Comparison of ENCODE assay signal across 8 cellular contexts in the genomic region with DNA sequence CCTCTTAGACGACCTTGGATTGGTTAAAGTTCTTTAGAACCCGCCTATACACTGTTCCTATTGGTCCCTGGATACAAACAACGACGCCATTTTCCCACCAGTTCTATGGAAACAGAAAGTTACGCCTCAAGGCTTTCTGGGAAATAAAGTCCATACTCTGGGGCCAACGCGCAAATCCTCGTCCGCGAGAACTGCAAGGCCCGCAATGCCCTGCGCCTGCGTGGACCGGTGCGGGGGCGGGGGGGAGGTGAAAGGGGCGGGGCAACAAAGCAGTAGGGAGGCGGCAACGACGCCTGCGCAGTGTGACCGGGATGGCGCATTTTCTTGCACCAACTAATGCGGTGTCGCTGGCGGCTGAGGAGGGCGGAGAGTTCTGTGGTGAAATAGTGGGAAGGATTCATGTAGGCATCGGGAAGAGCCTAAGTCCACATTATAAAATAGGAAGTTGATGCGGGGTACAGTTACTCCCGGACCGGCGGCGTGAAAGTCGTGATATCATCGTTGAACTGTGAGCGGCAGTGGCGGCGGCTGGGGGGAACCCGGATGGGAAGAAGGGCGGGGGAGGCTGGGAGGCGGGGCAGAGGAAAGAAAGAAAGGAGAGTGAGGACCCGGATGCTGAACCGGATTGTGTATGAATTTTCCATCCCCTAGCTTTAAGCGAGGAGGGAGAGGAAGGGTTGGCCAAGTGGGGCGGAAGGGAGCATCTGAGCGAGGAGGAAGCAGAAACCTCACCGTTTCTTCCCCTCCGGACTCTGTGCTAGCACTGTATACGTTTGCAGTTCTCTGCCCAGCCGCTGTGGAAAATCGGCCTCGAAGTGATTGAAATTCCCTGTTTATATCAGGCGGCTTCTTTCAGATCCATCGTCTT. TPM values are rescaled to one million over a fixed set of nuclear protein-coding genes. Genes with fewer than 3 reads are reported as not detected.
DNase-seq lines count a peak whose midpoint lies in the region; ATAC-seq, FAIRE-seq and TF ChIP-seq lines count a peak whose summit lies in the region.

A gene (plus strand): TSS at position 300 of the 868 bp plus-strand sequence. CDS start 6,695 bp downstream, outside the sequence.

- H2BK15ac ChIP-seq in H1 (ENCODE audit: low read length) = 0 out of 2 replicates have a peak within 1 kb of the TSS, but pooled peaks have one; percentile 82

- peak within 1 kb of the TSS; percentile 82 to 96 for H3K4me2 ChIP-seq in H1 (ENCODE audit: insufficient read depth in 1 of 2, low read depth in 2 of 2, low read length in 2 of 2)

- peaks cover 17% of the 10 kb centered on the region for H3K4me1 ChIP-seq in Caco-2
- H3K4me1 ChIP-seq in H1 (replicated peaks in 1 of 4; ENCODE audit: control insufficient read depth in 3 of 4, insufficient read depth in 4 of 4, low read length in 3 of 4) = peaks cover 0 to 8% (median 1%) of the 10 kb centered on the region in 4 experiments; a peak in 3 of 7 replicates

- CTCF ChIA-PET in Caco-2 (lab: Charles Lee) = interaction anchor here (0.6 to 1.8 kb wide), 6 partner anchors 39 to 517 kb away, joined by 3 to 10 read pairs (median 4); a partner anchor contains a TSS
- CTCF ChIA-PET in H1 (lab: Charles Lee; ENCODE audit: partially characterized antibody) = interaction anchor here (0.6 to 5.1 kb wide), 4 partner anchors 67 to 88 kb away, joined by 3 to 34 read pairs (median 4); no protein-coding TSS in a partner anchor

- no peak within 1 kb of the TSS for H3K27ac Mint-ChIP-seq in Caco-2 (ENCODE audit: unreplicated experiment)

- H4K5ac ChIP-seq in H1 (ENCODE audit: insufficient read length, low read depth, low read length) = peak within 1 kb of the TSS; percentile 91

- TSS peak; percentile 58 for BruUV-seq in Caco-2 (replicated peaks; lab: Mats Ljungman, UMichigan)

- peak within 1 kb of the TSS; percentile 98; the same call in 1 of the 2 replicates for H4K8ac ChIP-seq in H1 (ENCODE audit: extremely low read depth, insufficient read depth, low read length)

- FAIRE-seq in HTR-8/SVneo (lab: Jason Lieb, UNC) (peak; percentile 95), H1 (lab: Jason Lieb, UNC) (peak; percentile 75)

- H2BK12ac ChIP-seq in H1 (ENCODE audit: low read depth, low read length) = peak within 1 kb of the TSS; percentile 86; the same call in 1 of the 2 replicates

- 0 out of 4 replicates have a peak, but pooled peaks of 1 of the 2 experiments have one; percentile 6 for TF ChIP-seq RAD21 in H1 (IDR thresholded peaks at IDR 0.05 in 1 of 2, conservative IDR thresholded peaks at IDR 0.05 in 1 of 2; ENCODE audit: low read depth in 2 of 2, low read length in 2 of 2)

- no peak within 1 kb of the TSS for H2BK20ac ChIP-seq in H1 (ENCODE audit: low read length)

- H3K4ac ChIP-seq in H1 (replicated peaks; ENCODE audit: insufficient read length, low read depth, low read length) = peak within 1 kb of the TSS; percentile 39

- H3K79me1 ChIP-seq in H1 (ENCODE audit: low read depth, low read length) = no peaks in the 10 kb centered on the region

- peak within 1 kb of the TSS; percentile 34 for H4K91ac ChIP-seq in H1 (replicated peaks; ENCODE audit: insufficient read length, low read length)

- H3K4me3 Mint-ChIP-seq in Caco-2 (ENCODE audit: unreplicated experiment) = no peak within 1 kb of the TSS

- peaks cover 22 to 86% of the 10 kb centered on the region in 2 experiments for H3K79me2 ChIP-seq in H1 (ENCODE audit: control insufficient read depth in 1 of 2, insufficient read depth in 2 of 2, low read length in 2 of 2)

- 2% methylated on average over 43 of the region's 54 CpGs; no CpG with 5 or more reads in 1 of the 2 experiments for WGBS in H1 (ENCODE audit: extremely low coverage in 1 of 2, insufficient coverage in 1 of 2, insufficient read length in 1 of 2, insufficient replicate concordance in 2 of 2, low coverage in 1 of 2, low lambda C conversion rate in 2 of 2, missing lambda C conversion rate in 1 of 2), 2 experiments

- peaks cover 5% of the 10 kb centered on the region for H3K23me2 ChIP-seq in H1 (ENCODE audit: low read depth, low read length)

- peak within 1 kb of the TSS; percentile 95 to 99 (median 97) for H3K9ac ChIP-seq in H1 (replicated peaks in 1 of 4; ENCODE audit: extremely low read depth in 1 of 4, low read depth in 3 of 4, low read length in 3 of 4)

- H4K20me1 ChIP-seq in H1 (replicated peaks in 1 of 2; ENCODE audit: control insufficient read depth in 1 of 2, insufficient read depth in 2 of 2, low read length in 2 of 2) = peaks cover 0 to 6% of the 10 kb centered on the region in 2 experiments

- no peak within 1 kb of the TSS for H3K23ac ChIP-seq in H1 (ENCODE audit: insufficient read length)

- no peaks in the 10 kb centered on the region for H3K27me3 Mint-ChIP-seq in Caco-2 (ENCODE audit: insufficient read depth, unreplicated experiment)

- H2BK5ac ChIP-seq in H1 (ENCODE audit: low read depth, low read length) = peak within 1 kb of the TSS; percentile 97

- H3K18ac ChIP-seq in H1 (ENCODE audit: extremely low read depth, low read length) = peak within 1 kb of the TSS; percentile 99

- H3K4me3 ChIP-seq in Caco-2 (ENCODE audit: low read depth, low read length) = peak within 1 kb of the TSS; percentile 95
- H3K4me3 ChIP-seq in H1 (ENCODE audit: extremely low read depth in 1 of 4, insufficient read depth in 2 of 4, low read depth in 3 of 4, low read length in 4 of 4) = peak within 1 kb of the TSS; percentile 82 to 95 (median 92)

- H3K27ac ChIP-seq in H1 (ENCODE audit: low read depth, low read length) = peak within 1 kb of the TSS; percentile 90

- peak within 1 kb of the TSS; percentile 77; the same call in 1 of the 2 replicates for H2AFZ ChIP-seq in H1 (ENCODE audit: low read length)

- no peak within 1 kb of the TSS for H3K14ac ChIP-seq in H1 (ENCODE audit: insufficient read length)

- H3K9me3 Mint-ChIP-seq in Caco-2 (ENCODE audit: unreplicated experiment) = no peaks in the 10 kb centered on the region

- DNase-seq in Caco-2 (peak; percentile 96 to 98), HTR-8/SVneo (ENCODE audit: insufficient read length, low spot score) (peak; percentile 96), NOMO-1 treated with DMSO at 0.1 percent for 48 hours (lab: John Stamatoyannopoulos, UW; ENCODE audit: unreplicated experiment) (peak; percentile 100), H1 (ENCODE audit: low read depth in 1 of 2, low spot score in 2 of 2) (peak; percentile 94 to 95), medulla oblongata (ENCODE audit: extremely low spot score) (peak; percentile 100)
- peak; percentile 97 to 99 for DNase-seq in activated CD8-positive, alpha-beta memory T cell treated with anti-CD3 and anti-CD28 coated beads for 4 hours (ENCODE audit: low read depth in 2 of 2)
- peak; percentile 100 for DNase-seq in stimulated activated CD8-positive, alpha-beta memory T cell treated with anti-CD3 and anti-CD28 coated beads, Interleukin-12 subunit alpha, Interleukin-12 subunit beta, amount 100 ng/mL, for 1 hour (ENCODE audit: low read depth)

- peak; percentile 66 for ATAC-seq in GM21381 (IDR thresholded peaks at IDR 0.05; ENCODE audit: unreplicated experiment)

- H2AK5ac ChIP-seq in H1 (ENCODE audit: low read depth, low read length) = no peak within 1 kb of the TSS; the same call in 1 of the 2 replicates

- peak within 1 kb of the TSS; percentile 85 for H3K56ac ChIP-seq in H1 (replicated peaks; ENCODE audit: insufficient read length, low read depth, low read length)

- intact Hi-C loops in Caco-2 (cut with micrococcal nuclease; ENCODE audit: unreplicated experiment) = loop anchor here (1.0 to 2.0 kb wide), 7 partner anchors 32 to 200 kb away; a partner anchor contains a TSS

- H3K27me3 ChIP-seq in Caco-2 (replicated peaks; ENCODE audit: control insufficient read depth, insufficient read depth, low read length) = no peaks in the 10 kb centered on the region
- no peaks in the 10 kb centered on the region for H3K27me3 ChIP-seq in H1 (replicated peaks in 1 of 4; ENCODE audit: control insufficient read depth in 3 of 4, extremely low read depth in 1 of 4, insufficient read depth in 3 of 4, low read length in 3 of 4)

- no peak for TF ChIP-seq CTCF in Caco-2 (IDR thresholded peaks at IDR 0.05; ENCODE audit: insufficient read depth in 1 of 2, low read depth in 1 of 2, low read length in 1 of 2, severe bottlenecking in 1 of 2, unreplicated experiment in 1 of 2)
- no peak for TF ChIP-seq CTCF in H1 (IDR thresholded peaks at IDR 0.05; ENCODE audit: control extremely low read depth in 1 of 3, insufficient read depth in 1 of 3, low read depth in 1 of 3, low read length in 3 of 3)

- H3K4me1 Mint-ChIP-seq in Caco-2 (ENCODE audit: low read depth, unreplicated experiment) = peaks cover 24% of the 10 kb centered on the region

- H3K36me3 ChIP-seq in Caco-2 (ENCODE audit: control insufficient read depth, insufficient read depth, low read length) (no peaks in the 10 kb centered on the region), H1 (ENCODE audit: control insufficient read depth in 2 of 4, insufficient read depth in 4 of 4, low read length in 3 of 4) (peaks cover 0 to 15% (median 0%) of the 10 kb centered on the region in 4 experiments; a peak in 2 of 8 replicates)

- POLR2A ChIA-PET in Caco-2 (lab: Charles Lee) (interaction anchor here (0.6 to 1.9 kb wide), 8 partner anchors 32 to 383 kb away, joined by 3 to 14 read pairs (median 6); a partner anchor contains a TSS), H1 (lab: Charles Lee; ENCODE audit: partially characterized antibody) (interaction anchor here (0.6 to 6.8 kb wide), 30 partner anchors 10 to 176 kb away, joined by 3 to 39 read pairs (median 4); a partner anchor contains a TSS)

- H3K36me3 Mint-ChIP-seq in Caco-2 (ENCODE audit: insufficient read depth, unreplicated experiment) = peaks cover 23% of the 10 kb centered on the region

- TF ChIP-seq POLR2A in H1 (IDR thresholded peaks at IDR 0.05; ENCODE audit: control extremely low read depth in 1 of 2, low read depth in 2 of 2, low read length in 2 of 2) = peak; percentile 90 to 93

- no peak within 1 kb of the TSS for H2BK120ac ChIP-seq in H1 (replicated peaks; ENCODE audit: low read depth, low read length)

- TF ChIP-seq EP300 in H1 (IDR thresholded peaks at IDR 0.05; ENCODE audit: borderline replicate concordance in 1 of 2, low read depth in 2 of 2, low read length in 2 of 2) = no peak

- H3K9me3 ChIP-seq in Caco-2 = no peaks in the 10 kb centered on the region
- no peaks in the 10 kb centered on the region for H3K9me3 ChIP-seq in H1 (ENCODE audit: insufficient read depth in 2 of 2, low read depth in 1 of 2, low read length in 1 of 2)

TF ChIP-seq in H1, 55 proteins besides CTCF, POLR2A, EP300 and RAD21 (continues in another document):
- TF ChIP-seq JUN (IDR thresholded peaks at IDR 0.05; ENCODE audit: low read depth, low read length) (no peak), CBX8 (IDR thresholded peaks at IDR 0.05; ENCODE audit: borderline replicate concordance, low read depth, low read length) (no peak)

RNA-seq across cellular contexts. Expression of the gene that starts here (rescaled TPM):
- 40.4 and 45.3 TPM in 2 replicates for total RNA-seq in Caco-2 (2022)
- 40.4 and 43.6 TPM in 2 replicates for total RNA-seq in H1 (2021; fragmentation: NEBNext Ultra II Directional; extraction: Animal tissue kit (Norgen Biotek cat#: 25700))
- polyA plus RNA-seq in H1 (2011; rRNA removed) = 10.9 and 20.9 TPM in 2 replicates
- polyA plus RNA-seq in H1 (2011; cell fraction: cytosol; rRNA removed) = 22.2 TPM
- 12.5 TPM for polyA plus RNA-seq in H1 (2011; cell fraction: nucleus; rRNA removed)
- polyA plus RNA-seq in H1 (2012, experiment 1 of 2) = 21.1 to 34.1 TPM (median 24.2 TPM) in 4 replicates
- polyA plus RNA-seq in H1 (2012, experiment 2 of 2) = 4.3 TPM
- 29.1 TPM for polyA plus RNA-seq in H1 (2013, experiment 1 of 2)
- 31.8 TPM for polyA plus RNA-seq in H1 (2013, experiment 2 of 2)
- polyA minus RNA-seq in H1 (2011; rRNA and poly(A)+ RNA removed) = 29.0 and 29.3 TPM in 2 replicates
- polyA minus RNA-seq in H1 (2011; cell fraction: cytosol; rRNA and poly(A)+ RNA removed) = 11.0 TPM
- 14.6 TPM for polyA minus RNA-seq in H1 (2011; cell fraction: nucleus; rRNA and poly(A)+ RNA removed)

Comparison
In these comparisons a context has a peak if more than half of its experiments do, and no peak if none do; other contexts are left out.
1. Peak in every context shown above with its lines: DNase-seq, ATAC-seq, H3K4me3 ChIP-seq and H3K27ac ChIP-seq.